In the genomic region with DNA sequence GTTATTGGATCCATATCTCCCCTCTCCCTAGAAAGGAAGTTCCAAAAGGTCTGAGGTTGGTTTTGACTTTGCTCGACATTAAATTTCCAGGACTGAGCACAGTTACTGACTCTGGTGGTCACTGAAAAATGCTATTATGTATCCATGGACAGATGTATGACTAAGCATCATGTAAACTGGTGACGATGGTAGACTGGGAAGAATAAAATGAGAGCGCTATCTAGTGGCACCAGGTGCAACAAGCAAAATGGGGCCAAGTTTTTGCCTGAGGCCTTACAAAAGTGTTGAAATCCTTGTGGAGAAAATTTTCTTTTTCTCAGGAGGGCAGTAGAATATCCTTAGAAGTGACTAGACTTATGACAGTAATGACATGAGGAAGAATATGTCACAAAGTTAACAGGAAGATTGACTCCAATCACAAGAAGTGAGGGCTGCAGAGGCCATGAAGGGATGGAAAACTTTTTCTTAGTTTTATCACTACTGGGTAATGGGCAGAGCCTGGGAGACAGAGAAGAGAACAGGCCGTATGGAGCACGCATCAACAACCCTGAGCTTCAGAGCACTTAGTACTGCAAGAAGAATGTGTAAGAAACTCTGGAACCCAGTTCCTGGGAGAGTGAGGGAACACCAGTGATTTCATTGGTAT, we compare ENCODE assay signal across 8 cellular contexts.
A peak's percentile ranks its signal among the peaks of the same experiment; 100 is the strongest.
DNase-seq lines count a peak whose midpoint lies in the region; ATAC-seq and TF ChIP-seq lines count a peak whose summit lies in the region.

No MANE protein-coding gene starts in this region.

- H3K4me3 ChIP-seq in NT2/D1 (ENCODE audit: insufficient read length, low read depth), result no peak overlapping the region
- no peak overlapping the region for H3K4me3 ChIP-seq in body of pancreas

- H3K9ac ChIP-seq in NT2/D1 (ENCODE audit: insufficient read length, low read depth), result no peak overlapping the region

- ATAC-seq in HG03378 (IDR thresholded peaks at IDR 0.05; ENCODE audit: unreplicated experiment) (peak; percentile 69), body of pancreas (peak; percentile 69), GM21737 (IDR thresholded peaks at IDR 0.05; ENCODE audit: unreplicated experiment) (no peak)

- no peak for TF ChIP-seq POLR2A in body of pancreas (IDR thresholded peaks at IDR 0.05)

- H3K27me3 ChIP-seq in NT2/D1 (ENCODE audit: insufficient read depth, insufficient read length) (no peaks in the 10 kb centered on the region), body of pancreas (no peaks in the 10 kb centered on the region)

- no peaks in the 10 kb centered on the region for H3K9me3 ChIP-seq in NT2/D1 (ENCODE audit: insufficient read depth, low read length)
- H3K9me3 ChIP-seq in body of pancreas, result no peaks in the 10 kb centered on the region

- peak in 6 of 7 experiments; percentile 32 to 59 (median 48) for TF ChIP-seq CTCF in body of pancreas (IDR thresholded peaks at IDR 0.05)

- DNase-seq in A172 (ENCODE audit: low spot score) (peak; percentile 71), ELF-1 (ENCODE audit: low read depth, low spot score) (peak; percentile 49), NT2/D1 (ENCODE audit: low read depth, low spot score) (peak; percentile 27), body of pancreas (peak in 3 of 4 donors; percentile 7 to 43 (median 19)), inferior parietal cortex (ENCODE audit: extremely low spot score) (peak; percentile 74), stromal cell of bone marrow (ENCODE audit: low read depth) (peak; percentile 73)

- no peaks in the 10 kb centered on the region for H3K4me1 ChIP-seq in NT2/D1 (ENCODE audit: insufficient read depth, insufficient read length)
- peaks cover 7% of the 10 kb centered on the region for H3K4me1 ChIP-seq in body of pancreas

- H3K36me3 ChIP-seq in NT2/D1 (ENCODE audit: insufficient read depth, insufficient read length, low read length), result no peaks in the 10 kb centered on the region
- H3K36me3 ChIP-seq in body of pancreas (replicated peaks in 1 of 2; ENCODE audit: insufficient read depth in 1 of 2, low read depth in 2 of 2), result no peaks in the 10 kb centered on the region

- 38 to 48% methylated on average over 5 of the region's 5 CpGs for WGBS in body of pancreas, 2 donors

- intact Hi-C loops in body of pancreas (cut with DNase I), result no loop called here

- H3K27ac ChIP-seq in body of pancreas, result no peak overlapping the region

Comparison
In these comparisons a context has a peak if more than half of its experiments do, and no peak if none do; other contexts are left out.
1. DNase-seq: peak in every context shown above with its lines; median percentile 74 in inferior parietal cortex; 73 in stromal cell of bone marrow; 71 in A172; 49 in ELF-1; 27 in NT2/D1; 19 in body of pancreas.